25 cellular contexts compared by ENCODE assay signal in the genomic region with DNA sequence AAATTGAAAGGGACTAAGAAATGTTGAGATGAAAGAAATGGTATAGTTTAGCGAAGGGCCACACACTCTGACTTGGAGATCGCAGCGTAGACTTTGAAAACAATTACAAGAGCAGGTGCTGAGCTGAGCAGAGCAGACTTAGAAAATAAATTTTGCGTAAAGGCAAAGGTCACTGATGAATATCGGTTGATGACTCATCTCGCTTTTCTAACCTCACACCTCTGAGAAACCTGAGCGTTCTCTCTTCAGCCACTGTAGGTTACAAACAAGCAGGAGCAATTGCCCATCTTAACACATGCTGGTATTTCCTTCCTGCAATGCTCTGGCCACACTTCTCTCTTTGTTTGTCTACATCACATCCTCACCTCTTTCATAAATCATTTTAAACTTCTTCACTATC.
DNase-seq lines count a peak whose midpoint lies in the region; ATAC-seq and TF ChIP-seq lines count a peak whose summit lies in the region.
"Had no signal": no experiment of that assay in that cellular context is flagged by ENCODE, and none has a peak within 500 bp of the region (broad histone marks: within the 10 kb centered on the region; RNA-seq: fewer than 3 reads in every experiment).

No MANE protein-coding gene starts in this region.

- peak overlapping the region; percentile 11 for H3K27ac Mint-ChIP-seq in nephron progenitor cell
- H3K27ac Mint-ChIP-seq: B cell; CD8-positive, alpha-beta T cell; GM23338 had no signal

- H3K4me1 Mint-ChIP-seq in nephron progenitor cell, result peaks cover 12% of the 10 kb centered on the region
- H3K4me1 Mint-ChIP-seq: B cell had no signal

- no peak for ATAC-seq in HG02840 (IDR thresholded peaks at IDR 0.05; ENCODE audit: low FRiP score, unreplicated experiment)
- ATAC-seq: CD8-positive, alpha-beta T cell; GM23338; HepG2 had no signal

- H3K9me3 Mint-ChIP-seq in nephron progenitor cell, result no peaks in the 10 kb centered on the region
- H3K9me3 Mint-ChIP-seq: CD8-positive, alpha-beta T cell; GM23338 had no signal

- no peak overlapping the region for H3K27ac ChIP-seq in caudate nucleus (ENCODE audit: low read depth, low read length)
- H3K27ac ChIP-seq: C4-2B had no signal

- peak; percentile 38 for DNase-seq in COLO668 (lab: John Stamatoyannopoulos, UW; ENCODE audit: unreplicated experiment)
- DNase-seq in DMS53 treated with DMSO at 0.1 percent for 48 hours (lab: John Stamatoyannopoulos, UW; ENCODE audit: unreplicated experiment), result peak; percentile 40
- DNase-seq in M059J (ENCODE audit: low read depth), result peak; percentile 2
- no peak for DNase-seq in nephron progenitor cell
- no peak for DNase-seq in caudate nucleus (lab: John Stamatoyannopoulos, UW)
- DNase-seq in H4 (ENCODE audit: low spot score), result no peak
- DNase-seq: CD8-positive, alpha-beta T cell; DMS 273 treated with DMSO at 0.1 percent for 48 hours; HCEC 1CT; Karpas-422; MV-4-11; NCI-H1105; NCI-H1436 treated with DMSO at 0.1 percent for 48 hours; NCI-H187 treated with DMSO at 0.1 percent for 48 hours; NCI-H2171 treated with DMSO at 0.1 percent for 48 hours; NCI-H345; NCI-H524 treated with DMSO at 0.1 percent for 48 hours; NCI-H774; Right ventricle myocardium superior; RPMI8226 had no signal

- H3K36me3 Mint-ChIP-seq in nephron progenitor cell (ENCODE audit: low read depth), result no peaks in the 10 kb centered on the region
- H3K36me3 Mint-ChIP-seq: CD8-positive, alpha-beta T cell had no signal

- no peaks in the 10 kb centered on the region for H3K27me3 Mint-ChIP-seq in nephron progenitor cell (ENCODE audit: low read depth, poor library complexity)
- H3K27me3 Mint-ChIP-seq: B cell had no signal

- H3K4me3 Mint-ChIP-seq in nephron progenitor cell, result no peak overlapping the region
- H3K4me3 Mint-ChIP-seq: B cell; CD8-positive, alpha-beta T cell; GM23338 had no signal

- no peak for TF ChIP-seq CTCF in nephron progenitor cell (IDR thresholded peaks at IDR 0.05)

Comparison
In these comparisons a context has a peak if more than half of its experiments do, and no peak if none do; other contexts are left out.
1. DNase-seq: peak in COLO668 (single experiment), DMS53 treated with DMSO at 0.1 percent for 48 hours (single experiment) and M059J (single experiment); none in nephron progenitor cell (single experiment), caudate nucleus (0 of 61) and H4 (single experiment).